Comparison of ENCODE assay signal across 13 cellular contexts in genomic region chr11:1502971-1503707, GRCh38. TPM values are rescaled to one million over a fixed set of nuclear protein-coding genes. Genes with fewer than 3 reads are reported as not detected.
DNase-seq lines count a peak whose midpoint lies in the region; FAIRE-seq and TF ChIP-seq lines count a peak whose summit lies in the region.
"Had no signal": no experiment of that assay in that cellular context is flagged by ENCODE, and none has a peak within 500 bp of the region (broad histone marks: within the 10 kb centered on the region; RNA-seq: fewer than 3 reads in every experiment).

No MANE protein-coding gene starts in this region.

- peaks cover 6% of the 10 kb centered on the region for H3K4me1 Mint-ChIP-seq in neural crest cell

- no peak overlapping the region for H3K4me3 Mint-ChIP-seq in neural crest cell

- peaks cover 4% of the 10 kb centered on the region for H3K36me3 Mint-ChIP-seq in neural crest cell (ENCODE audit: low read depth)

- H3K27ac Mint-ChIP-seq in neural crest cell (ENCODE audit: unreplicated experiment): peak overlapping the region; percentile 45

- H3K9me3 ChIP-seq in tibial artery: no peaks in the 10 kb centered on the region
- H3K9me3 ChIP-seq: ovary had no signal

- TF ChIP-seq CTCF in neural crest cell (conservative IDR thresholded peaks at IDR 0.05): no peak
- TF ChIP-seq CTCF in tibial artery (IDR thresholded peaks at IDR 0.05): no peak
- no peak for TF ChIP-seq CTCF in D721Med (IDR thresholded peaks at IDR 0.05; ENCODE audit: insufficient read depth, missing control alignments)

- intact Hi-C loops in tibial artery (cut with DNase I; ENCODE audit: low total_unique reads): no loop called here

- H3K9me3 Mint-ChIP-seq in neural crest cell: no peaks in the 10 kb centered on the region

- H3K27ac ChIP-seq in tibial artery: peak overlapping the region; percentile 82 to 87

- H3K4me3 ChIP-seq in tibial artery: peak overlapping the region in 1 of 2 donors; percentile 12
- H3K4me3 ChIP-seq: ovary had no signal

- H3K36me3 ChIP-seq in tibial artery: peaks cover 0 to 13% (median 10%) of the 10 kb centered on the region in 3 donors
- H3K36me3 ChIP-seq: ovary had no signal

- H3K27me3 Mint-ChIP-seq in neural crest cell (ENCODE audit: low read depth): no peaks in the 10 kb centered on the region

- H3K27me3 ChIP-seq in tibial artery: no peaks in the 10 kb centered on the region
- H3K27me3 ChIP-seq: ovary had no signal

- FAIRE-seq in D721Med (lab: Jason Lieb, UNC): no peak

- DNase-seq in amygdala (lab: John Stamatoyannopoulos, UW) (peak in 39 of 56 donors; percentile 20 to 76 (median 51)), globus pallidus (ENCODE audit: low spot score) (peak; percentile 69), neural crest cell (ENCODE audit: low read depth, low spot score) (no peak), tibial artery (peak in 1 of 2 donors; percentile 91), D721Med (ENCODE audit: insufficient read length, low spot score) (no peak), activated gamma-delta T cell (lab: John Stamatoyannopoulos, UW) (no peak)
- no peak for DNase-seq in activated effector memory CD4-positive, alpha-beta T cell treated with anti-CD3 and anti-CD28 coated beads, Interleukin-2, amount 50 U/mL, for 16 hours
- DNase-seq: activated CD4-positive, CD25-positive, alpha-beta regulatory T cell treated with anti-CD3 and anti-CD28 coated beads, Interleukin-2, amount 50 U/mL, for 72 hours; Calu3; central memory CD4-positive, alpha-beta T cell; NCI-H1105; stimulated activated CD4-positive, alpha-beta T cell treated with anti-CD3 and anti-CD28 coated beads, Interleukin-4, amount 100 ng/mL, for 24 hours had no signal

- H3K4me1 ChIP-seq in tibial artery: peaks cover 0 to 69% (median 59%) of the 10 kb centered on the region in 4 donors

RNA-seq across cellular contexts. Expression of gene MOB2, which starts 16.6 kb away (rescaled TPM):
- 17.3 and 19.3 TPM in 2 replicates for total RNA-seq in neural crest cell

Comparison
In these comparisons a context has a peak if more than half of its experiments do, and no peak if none do; other contexts are left out.
1. DNase-seq: peak in amygdala (39 of 56) and globus pallidus (single experiment); none in neural crest cell (single experiment), D721Med (single experiment), activated gamma-delta T cell (single experiment) and activated effector memory CD4-positive, alpha-beta T cell treated with anti-CD3 and anti-CD28 coated beads, Interleukin-2, amount 50 U/mL, for 16 hours (single experiment).